In the genomic region with DNA sequence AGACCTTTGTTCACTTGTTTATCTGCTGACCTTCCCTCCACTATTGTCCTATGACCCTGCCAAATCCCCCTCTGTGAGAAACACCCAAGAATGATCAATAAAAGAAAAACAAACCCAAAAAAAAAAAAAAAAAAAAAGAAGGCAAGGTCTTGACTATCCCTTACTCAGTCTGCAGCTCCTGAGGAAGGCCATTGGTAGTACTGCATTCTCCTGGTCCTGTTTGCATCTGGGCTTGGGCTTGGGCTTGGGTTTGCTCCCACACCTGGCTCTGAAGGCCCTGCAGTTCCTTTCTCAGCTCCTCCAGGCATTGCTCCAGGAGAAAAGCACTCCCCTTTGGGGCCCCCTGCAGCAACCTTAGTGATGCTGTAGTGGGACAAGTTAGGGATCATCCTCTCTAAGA, we compare ENCODE assay signal across 22 cellular contexts. TPM values are rescaled to one million over a fixed set of nuclear protein-coding genes. Genes with fewer than 3 reads are reported as not detected.
DNase-seq lines count a peak whose midpoint lies in the region; ATAC-seq, FAIRE-seq and TF ChIP-seq lines count a peak whose summit lies in the region.
"Had no signal": no experiment of that assay in that cellular context is flagged by ENCODE, and none has a peak within 500 bp of the region (broad histone marks: within the 10 kb centered on the region; RNA-seq: fewer than 3 reads in every experiment).

No MANE protein-coding gene starts in this region.

- DNase-seq in HepG2 (ENCODE audit: low spot score) (no peak), right lobe of liver (no peak), immature natural killer cell (no peak), A673 (ENCODE audit: low spot score) (no peak), GF-D8 (lab: John Stamatoyannopoulos, UW) (no peak)
- no peak for DNase-seq in activated CD8-positive, alpha-beta T cell treated with anti-CD3 and anti-CD28 coated beads for 36 hours
- DNase-seq in NK-92 treated with Interleukin-12 subunit alpha and Interleukin-12 subunit beta, amount 100 ng/mL, for 24 hours (lab: John Stamatoyannopoulos, UW) = no peak
- DNase-seq: activated naive CD8-positive, alpha-beta T cell treated with anti-CD3 and anti-CD28 coated beads, Interleukin-2, amount 10 ng/mL, durations not matched to agents 7 days and 5 days; dermis blood vessel endothelial cell; foreskin keratinocyte; left lung; NCI-H1092; NCI-H524 treated with DMSO at 0.1 percent for 48 hours; psoas muscle; SJCRH30; small intestine; stimulated activated CD4-positive, alpha-beta T cell treated with anti-CD3 and anti-CD28 coated beads, Interleukin-4, amount 100 ng/mL, for 24 hours; substantia nigra; uterus had no signal

- H3K4me3 ChIP-seq in HepG2 (replicated peaks in 1 of 3; ENCODE audit: insufficient read depth in 1 of 3, low read depth in 2 of 3, low read length in 3 of 3) (peak overlapping the region; percentile 31 to 83 (median 74); a peak in 5 of 6 replicates), right lobe of liver (no peak overlapping the region), A673 (ENCODE audit: low read depth, low read length, poor library complexity, severe bottlenecking) (no peak overlapping the region)
- H3K4me3 ChIP-seq: SJCRH30 had no signal

- TF ChIP-seq CTCF in HepG2 (CRISPR knock-in tag; IDR thresholded peaks at IDR 0.05) = no peak
- no peak for TF ChIP-seq CTCF in right lobe of liver (IDR thresholded peaks at IDR 0.05)
- no peak for TF ChIP-seq CTCF in activated CD8-positive, alpha-beta T cell treated with anti-CD3 and anti-CD28 coated beads for 36 hours (IDR thresholded peaks at IDR 0.05)
- TF ChIP-seq CTCF in A673 (conservative IDR thresholded peaks at IDR 0.05; ENCODE audit: low read depth, low read length) = no peak

- peak; percentile 36 for FAIRE-seq in HepG2 (lab: Jason Lieb, UNC)
- FAIRE-seq: bronchial epithelial cell, small intestine had no signal

- no peaks in the 10 kb centered on the region for H3K9me3 ChIP-seq in HepG2 (ENCODE audit: low read length)
- no peaks in the 10 kb centered on the region for H3K9me3 ChIP-seq in right lobe of liver
- H3K9me3 ChIP-seq in A673 (ENCODE audit: low read depth, low read length, poor library complexity, severe bottlenecking) = no peaks in the 10 kb centered on the region
- H3K9me3 ChIP-seq: left lung, psoas muscle, SJCRH30, uterus had no signal

- H2AFZ ChIP-seq in HepG2 (ENCODE audit: low read length) = no peak overlapping the region

- H3K36me3 ChIP-seq in HepG2 (replicated peaks in 1 of 2; ENCODE audit: control insufficient read depth in 1 of 2, insufficient read depth in 2 of 2, low read length in 2 of 2) (peaks cover 0 to 8% of the 10 kb centered on the region in 2 experiments; a peak in 1 of 5 replicates), right lobe of liver (no peaks in the 10 kb centered on the region), A673 (ENCODE audit: insufficient read depth, low read length, poor library complexity, severe bottlenecking) (no peaks in the 10 kb centered on the region)
- H3K36me3 ChIP-seq: left lung, SJCRH30, uterus had no signal

- TF ChIP-seq EP300 in HepG2 (IDR thresholded peaks at IDR 0.05; ENCODE audit: low read depth in 2 of 2, low read length in 2 of 2) (no peak), HepG2 (CRISPR knock-in tag; IDR thresholded peaks at IDR 0.05; ENCODE audit: borderline replicate concordance) (no peak)

- peaks cover 19% of the 10 kb centered on the region for H3K79me2 ChIP-seq in HepG2 (ENCODE audit: insufficient read depth, low read length)

- H3K27ac ChIP-seq in HepG2 (ENCODE audit: extremely low read length, insufficient read depth, low read length) (peak overlapping the region; percentile 71), right lobe of liver (no peak overlapping the region), A673 (ENCODE audit: low read depth, low read length, poor library complexity, severe bottlenecking) (no peak overlapping the region)
- H3K27ac ChIP-seq: epithelial cell of prostate, foreskin keratinocyte, left lung, psoas muscle, SJCRH30, uterus had no signal

- no peaks in the 10 kb centered on the region for H3K27me3 Mint-ChIP-seq in activated CD8-positive, alpha-beta T cell treated with anti-CD3 and anti-CD28 coated beads for 36 hours
- H3K27me3 Mint-ChIP-seq in immature natural killer cell (ENCODE audit: low read depth in 3 of 3) = peaks cover 0 to 3% (median 2%) of the 10 kb centered on the region in 3 donors
- H3K27me3 Mint-ChIP-seq: activated naive CD8-positive, alpha-beta T cell treated with anti-CD3 and anti-CD28 coated beads, Interleukin-2, amount 10 ng/mL, durations not matched to agents 7 days and 5 days had no signal

- BruUV-seq in HepG2 (replicated peaks; lab: Mats Ljungman, UMichigan) (no TSS peak), A673 (replicated peaks; lab: Mats Ljungman, UMichigan) (no TSS peak)

- H3K27ac Mint-ChIP-seq in activated CD8-positive, alpha-beta T cell treated with anti-CD3 and anti-CD28 coated beads for 36 hours = no peak overlapping the region
- peak overlapping the region in 1 of 6 donors; percentile 24 for H3K27ac Mint-ChIP-seq in immature natural killer cell

- in situ Hi-C loops in HepG2 (cut with HindIII; ENCODE audit: extremely low pct_ligation_motif_present, low pct_unique_long_range_greater_than_20kb) = no loop called here

- peaks cover 28% of the 10 kb centered on the region for H3K4me1 Mint-ChIP-seq in activated CD8-positive, alpha-beta T cell treated with anti-CD3 and anti-CD28 coated beads for 36 hours (ENCODE audit: low read depth)
- peaks cover 27 to 29% of the 10 kb centered on the region in 2 donors for H3K4me1 Mint-ChIP-seq in immature natural killer cell

- peaks cover 35% of the 10 kb centered on the region for H3K4me1 ChIP-seq in HepG2 (ENCODE audit: insufficient read depth, low read length)
- peaks cover 0 to 19% (median 9%) of the 10 kb centered on the region in 4 donors for H3K4me1 ChIP-seq in right lobe of liver
- H3K4me1 ChIP-seq in A673 (ENCODE audit: insufficient read depth, low read length, poor library complexity, severe bottlenecking) = peaks cover 3% of the 10 kb centered on the region
- H3K4me1 ChIP-seq: SJCRH30 had no signal

- no peaks in the 10 kb centered on the region for H4K20me1 ChIP-seq in HepG2 (ENCODE audit: insufficient read depth, low read length)

- intact Hi-C loops in HepG2 (cut with micrococcal nuclease; ENCODE audit: unreplicated experiment) (no loop called here), right lobe of liver (cut with DNase I) (loop anchor here in 1 of 2 donors (5.0 to 10.0 kb wide), 2 partner anchors 141 to 483 kb away; partner anchors contain the start of genes HECTD3 and UROD), A673 (cut with micrococcal nuclease; ENCODE audit: unreplicated experiment) (no loop called here)
- intact Hi-C loops in activated CD8-positive, alpha-beta T cell treated with anti-CD3 and anti-CD28 coated beads for 36 hours (cut with micrococcal nuclease) = no loop called here

- ATAC-seq in HepG2 = peak; percentile 25
- ATAC-seq in right lobe of liver = no peak
- no peak for ATAC-seq in activated CD8-positive, alpha-beta T cell treated with anti-CD3 and anti-CD28 coated beads for 36 hours
- no peak for ATAC-seq in HG03354 (IDR thresholded peaks at IDR 0.05; ENCODE audit: poor library complexity, severe bottlenecking, unreplicated experiment)
- ATAC-seq: foreskin keratinocyte, left lung, psoas muscle had no signal

- H3K4me2 ChIP-seq in HepG2 (ENCODE audit: low read depth, low read length) = peak overlapping the region; percentile 95

- TF ChIP-seq POLR2A in HepG2 (IDR thresholded peaks at IDR 0.05; ENCODE audit: insufficient read depth in 1 of 2, low read depth in 2 of 2, low read length in 2 of 2) (no peak), right lobe of liver (IDR thresholded peaks at IDR 0.05) (no peak)

- H3K27me3 ChIP-seq in HepG2 (ENCODE audit: control insufficient read depth in 1 of 2, insufficient read depth in 2 of 2, low read length in 2 of 2) (no peaks in the 10 kb centered on the region; a peak in 1 of 5 replicates), right lobe of liver (no peaks in the 10 kb centered on the region), A673 (replicated peaks; ENCODE audit: insufficient read depth, low read depth, low read length, poor library complexity) (no peaks in the 10 kb centered on the region)
- H3K27me3 ChIP-seq: foreskin keratinocyte, left lung, SJCRH30, uterus had no signal

- peaks cover 9% of the 10 kb centered on the region for H3K36me3 Mint-ChIP-seq in activated CD8-positive, alpha-beta T cell treated with anti-CD3 and anti-CD28 coated beads for 36 hours (ENCODE audit: low read depth)
- H3K36me3 Mint-ChIP-seq in immature natural killer cell = peaks cover 0 to 12% (median 5%) of the 10 kb centered on the region in 3 donors
- H3K36me3 Mint-ChIP-seq: activated naive CD8-positive, alpha-beta T cell treated with anti-CD3 and anti-CD28 coated beads, Interleukin-2, amount 10 ng/mL, durations not matched to agents 7 days and 5 days had no signal

- CTCF ChIA-PET in HepG2 (lab: Yijun Ruan, JAX; ENCODE audit: low intra/inter-chr PET ratio, low total read pairs) = no interaction called here
- CTCF ChIA-PET in activated CD8-positive, alpha-beta T cell treated with anti-CD3 and anti-CD28 coated beads for 36 hours (lab: Charles Lee) = interaction anchor here (0.9 to 4.2 kb wide), 5 partner anchors 14 to 484 kb away, joined by 3 to 33 read pairs (median 6); no protein-coding TSS in a partner anchor
- CTCF ChIA-PET in A673 (lab: Charles Lee) = interaction anchor here (0.6 kb wide), 1 partner anchor 15 kb away, joined by 3 read pairs; no protein-coding TSS in a partner anchor

- peak overlapping the region; percentile 77; the same call in 1 of the 2 replicates for H3K9ac ChIP-seq in HepG2 (ENCODE audit: insufficient read depth, low read depth, low read length)

- peak overlapping the region; percentile 98 for H3K4me3 Mint-ChIP-seq in activated CD8-positive, alpha-beta T cell treated with anti-CD3 and anti-CD28 coated beads for 36 hours
- H3K4me3 Mint-ChIP-seq in immature natural killer cell = peak overlapping the region; percentile 27 to 98 (median 94)

- no peak for TF ChIP-seq RAD21 in HepG2 (CRISPR knock-in tag; IDR thresholded peaks at IDR 0.05)

- H3K9me3 Mint-ChIP-seq in activated CD8-positive, alpha-beta T cell treated with anti-CD3 and anti-CD28 coated beads for 36 hours = no peaks in the 10 kb centered on the region
- no peaks in the 10 kb centered on the region for H3K9me3 Mint-ChIP-seq in immature natural killer cell
- H3K9me3 Mint-ChIP-seq: activated naive CD8-positive, alpha-beta T cell treated with anti-CD3 and anti-CD28 coated beads, Interleukin-2, amount 10 ng/mL, durations not matched to agents 7 days and 5 days had no signal

- POLR2A ChIA-PET in HepG2 (lab: Yijun Ruan, JAX) (interaction anchor here (1.1 to 5.3 kb wide), 8 partner anchors 8 to 486 kb away, joined by 3 to 144 read pairs (median 30); partner anchors contain the start of genes HECTD3, MUTYH, PRDX1 and TESK2), A673 (lab: Charles Lee; ENCODE audit: low non-redundant PET) (no interaction called here)
- POLR2A ChIA-PET in activated CD8-positive, alpha-beta T cell treated with anti-CD3 and anti-CD28 coated beads for 36 hours (lab: Charles Lee) = interaction anchor here (0.6 to 3.7 kb wide), 9 partner anchors 13 to 512 kb away, joined by 3 to 24 read pairs (median 3); partner anchors contain the start of genes AKR1A1, EIF2B3, HECTD3 and PRDX1

RNA-seq across cellular contexts. Expression of gene CCDC163, which starts 1.6 kb away (rescaled TPM):
- total RNA-seq in HepG2 (2016; rRNA removed; fragmentation: Illumina TruSeq; extraction: Trizol) (4.4 and 5.2 TPM in 2 replicates), right lobe of liver (1 to 10 TPM in 2 of 6 experiments, under 1 TPM in 4; 0.31 to 1.3 (median 0.67) TPM), A673 (2021) (2.3 and 2.5 TPM in 2 replicates)
- total RNA-seq in HepG2 (2016; cell fraction: cytosol; rRNA removed; fragmentation: Illumina TruSeq; extraction: Trizol; ENCODE audit: low read depth) = 1.7 and 2.0 TPM in 2 replicates
- 3.6 and 5.0 TPM in 2 replicates for total RNA-seq in HepG2 (2016; cell fraction: insoluble cytoplasmic fraction; rRNA removed; fragmentation: Illumina TruSeq; extraction: Trizol)
- total RNA-seq in HepG2 (2016; cell fraction: membrane; rRNA removed; fragmentation: Illumina TruSeq; extraction: Trizol) = 4.4 and 4.6 TPM in 2 replicates
- 3.7 and 7.2 TPM in 2 replicates for total RNA-seq in HepG2 (2016; cell fraction: nucleus; rRNA removed; fragmentation: Illumina TruSeq; extraction: Trizol)
- polyA plus RNA-seq in HepG2 (2011; rRNA removed) (8.3 and 8.4 TPM in 2 replicates), immature natural killer cell (1 to 10 TPM; 3.6 to 5.3 (median 4.1) TPM)
- 7.4 and 7.9 TPM in 2 replicates for polyA plus RNA-seq in HepG2 (2011; cell fraction: cytosol; rRNA removed)
- 9.2 and 10.0 TPM in 2 replicates for polyA plus RNA-seq in HepG2 (2011; cell fraction: nucleus; rRNA removed)
- 3.7 and 3.9 TPM in 2 replicates for polyA plus RNA-seq in HepG2 (2012)
- 1.1 and 2.1 TPM in 2 replicates for polyA plus RNA-seq in HepG2 (2016; cell fraction: cytosol; fragmentation: Illumina TruSeq; extraction: Trizol; ENCODE audit: low read depth)
- polyA plus RNA-seq in HepG2 (2016; cell fraction: insoluble cytoplasmic fraction; fragmentation: Illumina TruSeq; extraction: Trizol; ENCODE audit: low read depth) = 4.7 and 5.7 TPM in 2 replicates
- 3.4 and 4.3 TPM in 2 replicates for polyA plus RNA-seq in HepG2 (2016; cell fraction: membrane; fragmentation: Illumina TruSeq; extraction: Trizol; ENCODE audit: low read depth)
- 12.7 and 14.5 TPM in 2 replicates for polyA plus RNA-seq in HepG2 (2016; cell fraction: nucleus; fragmentation: Illumina TruSeq; extraction: Trizol; ENCODE audit: insufficient read depth, low read depth)
- polyA minus RNA-seq in HepG2 (2011; rRNA and poly(A)+ RNA removed; ENCODE audit: low replicate concordance) = 8.9 and 15.8 TPM in 2 replicates
- polyA minus RNA-seq in HepG2 (2011; cell fraction: cytosol; rRNA and poly(A)+ RNA removed) = 2.3 and 3.3 TPM in 2 replicates
- polyA minus RNA-seq in HepG2 (2011; cell fraction: nucleus; rRNA and poly(A)+ RNA removed) = 5.3 and 5.6 TPM in 2 replicates
- 1 to 10 TPM; 5.6 to 7.1 TPM for total RNA-seq in activated CD8-positive, alpha-beta T cell treated with anti-CD3 and anti-CD28 coated beads for 36 hours

RNA-seq across cellular contexts. Expression of gene MMACHC, which starts 1.8 kb away (rescaled TPM):
- total RNA-seq in HepG2 (2016; rRNA removed; fragmentation: Illumina TruSeq; extraction: Trizol) (10.3 and 13.4 TPM in 2 replicates), right lobe of liver (10 to 100 TPM in 5 of 6 experiments, 1 to 10 TPM in 1; 7.7 to 38.5 (median 17.3) TPM), A673 (2021) (14.4 and 16.2 TPM in 2 replicates)
- 1.7 and 1.8 TPM in 2 replicates for total RNA-seq in HepG2 (2016; cell fraction: cytosol; rRNA removed; fragmentation: Illumina TruSeq; extraction: Trizol; ENCODE audit: low read depth)
- 9.5 and 12.8 TPM in 2 replicates for total RNA-seq in HepG2 (2016; cell fraction: insoluble cytoplasmic fraction; rRNA removed; fragmentation: Illumina TruSeq; extraction: Trizol)
- total RNA-seq in HepG2 (2016; cell fraction: membrane; rRNA removed; fragmentation: Illumina TruSeq; extraction: Trizol) = 6.3 and 6.7 TPM in 2 replicates
- 4.7 and 6.2 TPM in 2 replicates for total RNA-seq in HepG2 (2016; cell fraction: nucleus; rRNA removed; fragmentation: Illumina TruSeq; extraction: Trizol)
- polyA plus RNA-seq in HepG2 (2011; rRNA removed) (11.6 and 12.9 TPM in 2 replicates), immature natural killer cell (1 to 10 TPM in 1 of 3 donors, under 1 TPM in 1, not detected in 1; 0.41 to 2.0 TPM)
- 10.0 and 13.8 TPM in 2 replicates for polyA plus RNA-seq in HepG2 (2011; cell fraction: cytosol; rRNA removed)
- polyA plus RNA-seq in HepG2 (2011; cell fraction: nucleus; rRNA removed) = 6.5 and 7.9 TPM in 2 replicates
- 5.7 and 8.2 TPM in 2 replicates for polyA plus RNA-seq in HepG2 (2012)
- 2.7 and 4.1 TPM in 2 replicates for polyA plus RNA-seq in HepG2 (2016; cell fraction: cytosol; fragmentation: Illumina TruSeq; extraction: Trizol; ENCODE audit: low read depth)
- 16.0 and 18.0 TPM in 2 replicates for polyA plus RNA-seq in HepG2 (2016; cell fraction: insoluble cytoplasmic fraction; fragmentation: Illumina TruSeq; extraction: Trizol; ENCODE audit: low read depth)
- 9.0 and 9.8 TPM in 2 replicates for polyA plus RNA-seq in HepG2 (2016; cell fraction: membrane; fragmentation: Illumina TruSeq; extraction: Trizol; ENCODE audit: low read depth)
- 7.7 and 8.8 TPM in 2 replicates for polyA plus RNA-seq in HepG2 (2016; cell fraction: nucleus; fragmentation: Illumina TruSeq; extraction: Trizol; ENCODE audit: insufficient read depth, low read depth)
- polyA minus RNA-seq in HepG2 (2011; rRNA and poly(A)+ RNA removed; ENCODE audit: low replicate concordance) = 44.1 and 56.1 TPM in 2 replicates
- 11.0 and 11.6 TPM in 2 replicates for polyA minus RNA-seq in HepG2 (2011; cell fraction: cytosol; rRNA and poly(A)+ RNA removed)
- 7.9 and 9.4 TPM in 2 replicates for polyA minus RNA-seq in HepG2 (2011; cell fraction: nucleus; rRNA and poly(A)+ RNA removed)
- total RNA-seq in activated CD8-positive, alpha-beta T cell treated with anti-CD3 and anti-CD28 coated beads for 36 hours = 1 to 10 TPM; 8.4 to 10.0 TPM

RNA-seq across cellular contexts. Expression of gene TESK2, which starts 7.3 kb away (rescaled TPM):
- 5.5 and 6.9 TPM in 2 replicates for total RNA-seq in HepG2 (2016; rRNA removed; fragmentation: Illumina TruSeq; extraction: Trizol)
- 2.9 and 3.4 TPM in 2 replicates for total RNA-seq in HepG2 (2016; cell fraction: cytosol; rRNA removed; fragmentation: Illumina TruSeq; extraction: Trizol; ENCODE audit: low read depth)
- total RNA-seq in HepG2 (2016; cell fraction: insoluble cytoplasmic fraction; rRNA removed; fragmentation: Illumina TruSeq; extraction: Trizol) = 5.6 and 6.8 TPM in 2 replicates
- total RNA-seq in HepG2 (2016; cell fraction: membrane; rRNA removed; fragmentation: Illumina TruSeq; extraction: Trizol) = 8.7 and 9.4 TPM in 2 replicates
- 6.2 and 6.8 TPM in 2 replicates for total RNA-seq in HepG2 (2016; cell fraction: nucleus; rRNA removed; fragmentation: Illumina TruSeq; extraction: Trizol)
- polyA plus RNA-seq in HepG2 (2011; rRNA removed) = 8.8 and 9.6 TPM in 2 replicates
- 9.0 and 9.1 TPM in 2 replicates for polyA plus RNA-seq in HepG2 (2011; cell fraction: cytosol; rRNA removed)
- 10.2 TPM in 2 replicates for polyA plus RNA-seq in HepG2 (2011; cell fraction: nucleus; rRNA removed)
- polyA plus RNA-seq in HepG2 (2012) = 6.1 and 8.0 TPM in 2 replicates
- 2.3 and 2.9 TPM in 2 replicates for polyA plus RNA-seq in HepG2 (2016; cell fraction: cytosol; fragmentation: Illumina TruSeq; extraction: Trizol; ENCODE audit: low read depth)
- polyA plus RNA-seq in HepG2 (2016; cell fraction: insoluble cytoplasmic fraction; fragmentation: Illumina TruSeq; extraction: Trizol; ENCODE audit: low read depth) = 5.0 and 6.3 TPM in 2 replicates
- 6.6 and 6.8 TPM in 2 replicates for polyA plus RNA-seq in HepG2 (2016; cell fraction: membrane; fragmentation: Illumina TruSeq; extraction: Trizol; ENCODE audit: low read depth)
- 8.1 and 8.7 TPM in 2 replicates for polyA plus RNA-seq in HepG2 (2016; cell fraction: nucleus; fragmentation: Illumina TruSeq; extraction: Trizol; ENCODE audit: insufficient read depth, low read depth)
- 4.1 and 11.9 TPM in 2 replicates for polyA minus RNA-seq in HepG2 (2011; rRNA and poly(A)+ RNA removed; ENCODE audit: low replicate concordance)
- polyA minus RNA-seq in HepG2 (2011; cell fraction: cytosol; rRNA and poly(A)+ RNA removed) = 4.9 and 5.6 TPM in 2 replicates
- polyA minus RNA-seq in HepG2 (2011; cell fraction: nucleus; rRNA and poly(A)+ RNA removed) = 7.0 and 7.3 TPM in 2 replicates
- 1 to 10 TPM; 2.7 to 5.5 (median 4.3) TPM for total RNA-seq in right lobe of liver
- total RNA-seq in activated CD8-positive, alpha-beta T cell treated with anti-CD3 and anti-CD28 coated beads for 36 hours = 1 to 10 TPM; 2.9 to 3.7 TPM
- 1 to 10 TPM in 2 of 3 donors, not detected in 1; 1.8 to 3.3 TPM for polyA plus RNA-seq in immature natural killer cell
- 0.75 and 2.7 TPM in 2 replicates for total RNA-seq in A673 (2021)

RNA-seq across cellular contexts. Expression of gene PRDX1, which starts 23.4 kb away (rescaled TPM):
- total RNA-seq in HepG2 (2016; rRNA removed; fragmentation: Illumina TruSeq; extraction: Trizol) (1,898 and 2,651 TPM in 2 replicates), right lobe of liver (100 to 1,000 TPM; 315 to 672 (median 358) TPM), A673 (2021) (947 and 1,108 TPM in 2 replicates)
- 648 and 690 TPM in 2 replicates for total RNA-seq in HepG2 (2016; cell fraction: cytosol; rRNA removed; fragmentation: Illumina TruSeq; extraction: Trizol; ENCODE audit: low read depth)
- total RNA-seq in HepG2 (2016; cell fraction: insoluble cytoplasmic fraction; rRNA removed; fragmentation: Illumina TruSeq; extraction: Trizol) = 1,942 and 2,764 TPM in 2 replicates
- total RNA-seq in HepG2 (2016; cell fraction: membrane; rRNA removed; fragmentation: Illumina TruSeq; extraction: Trizol) = 688 and 689 TPM in 2 replicates
- 599 and 644 TPM in 2 replicates for total RNA-seq in HepG2 (2016; cell fraction: nucleus; rRNA removed; fragmentation: Illumina TruSeq; extraction: Trizol)
- polyA plus RNA-seq in HepG2 (2011; rRNA removed) (550 and 761 TPM in 2 replicates), immature natural killer cell (100 to 1,000 TPM in 2 of 3 donors, 10 to 100 TPM in 1; 84.0 to 112 (median 112) TPM)
- polyA plus RNA-seq in HepG2 (2011; cell fraction: cytosol; rRNA removed) = 477 and 587 TPM in 2 replicates
- polyA plus RNA-seq in HepG2 (2011; cell fraction: nucleus; rRNA removed) = 93.4 and 123 TPM in 2 replicates
- polyA plus RNA-seq in HepG2 (2012) = 725 and 786 TPM in 2 replicates
- polyA plus RNA-seq in HepG2 (2016; cell fraction: cytosol; fragmentation: Illumina TruSeq; extraction: Trizol; ENCODE audit: low read depth) = 598 and 600 TPM in 2 replicates
- polyA plus RNA-seq in HepG2 (2016; cell fraction: insoluble cytoplasmic fraction; fragmentation: Illumina TruSeq; extraction: Trizol; ENCODE audit: low read depth) = 2,458 and 2,666 TPM in 2 replicates
- polyA plus RNA-seq in HepG2 (2016; cell fraction: membrane; fragmentation: Illumina TruSeq; extraction: Trizol; ENCODE audit: low read depth) = 496 and 500 TPM in 2 replicates
- 910 and 953 TPM in 2 replicates for polyA plus RNA-seq in HepG2 (2016; cell fraction: nucleus; fragmentation: Illumina TruSeq; extraction: Trizol; ENCODE audit: insufficient read depth, low read depth)
- polyA minus RNA-seq in HepG2 (2011; rRNA and poly(A)+ RNA removed; ENCODE audit: low replicate concordance) = 219 and 566 TPM in 2 replicates
- 202 and 238 TPM in 2 replicates for polyA minus RNA-seq in HepG2 (2011; cell fraction: cytosol; rRNA and poly(A)+ RNA removed)
- 82.1 and 96.2 TPM in 2 replicates for polyA minus RNA-seq in HepG2 (2011; cell fraction: nucleus; rRNA and poly(A)+ RNA removed)
- total RNA-seq in activated CD8-positive, alpha-beta T cell treated with anti-CD3 and anti-CD28 coated beads for 36 hours = 100 to 1,000 TPM; 547 to 553 TPM

RNA-seq across cellular contexts. Expression of gene AKR1A1, which starts 52.3 kb away (rescaled TPM):
- total RNA-seq in HepG2 (2016; rRNA removed; fragmentation: Illumina TruSeq; extraction: Trizol) (217 and 233 TPM in 2 replicates), right lobe of liver (100 to 1,000 TPM; 115 to 308 (median 220) TPM), A673 (2021) (183 and 189 TPM in 2 replicates)
- 83.2 and 92.8 TPM in 2 replicates for total RNA-seq in HepG2 (2016; cell fraction: cytosol; rRNA removed; fragmentation: Illumina TruSeq; extraction: Trizol; ENCODE audit: low read depth)
- total RNA-seq in HepG2 (2016; cell fraction: insoluble cytoplasmic fraction; rRNA removed; fragmentation: Illumina TruSeq; extraction: Trizol) = 217 and 238 TPM in 2 replicates
- total RNA-seq in HepG2 (2016; cell fraction: membrane; rRNA removed; fragmentation: Illumina TruSeq; extraction: Trizol) = 122 and 152 TPM in 2 replicates
- 126 and 130 TPM in 2 replicates for total RNA-seq in HepG2 (2016; cell fraction: nucleus; rRNA removed; fragmentation: Illumina TruSeq; extraction: Trizol)
- polyA plus RNA-seq in HepG2 (2011; rRNA removed) (181 and 188 TPM in 2 replicates), immature natural killer cell (100 to 1,000 TPM in 1 of 3 donors, 10 to 100 TPM in 2; 89.1 to 133 (median 94.6) TPM)
- polyA plus RNA-seq in HepG2 (2011; cell fraction: cytosol; rRNA removed) = 171 and 206 TPM in 2 replicates
- 120 and 146 TPM in 2 replicates for polyA plus RNA-seq in HepG2 (2011; cell fraction: nucleus; rRNA removed)
- 115 TPM in 2 replicates for polyA plus RNA-seq in HepG2 (2012)
- polyA plus RNA-seq in HepG2 (2016; cell fraction: cytosol; fragmentation: Illumina TruSeq; extraction: Trizol; ENCODE audit: low read depth) = 68.5 and 93.5 TPM in 2 replicates
- 208 and 214 TPM in 2 replicates for polyA plus RNA-seq in HepG2 (2016; cell fraction: insoluble cytoplasmic fraction; fragmentation: Illumina TruSeq; extraction: Trizol; ENCODE audit: low read depth)
- polyA plus RNA-seq in HepG2 (2016; cell fraction: membrane; fragmentation: Illumina TruSeq; extraction: Trizol; ENCODE audit: low read depth) = 89.6 and 126 TPM in 2 replicates
- 233 and 234 TPM in 2 replicates for polyA plus RNA-seq in HepG2 (2016; cell fraction: nucleus; fragmentation: Illumina TruSeq; extraction: Trizol; ENCODE audit: insufficient read depth, low read depth)
- 185 and 208 TPM in 2 replicates for polyA minus RNA-seq in HepG2 (2011; rRNA and poly(A)+ RNA removed; ENCODE audit: low replicate concordance)
- polyA minus RNA-seq in HepG2 (2011; cell fraction: cytosol; rRNA and poly(A)+ RNA removed) = 70.5 and 79.0 TPM in 2 replicates
- 93.6 and 111 TPM in 2 replicates for polyA minus RNA-seq in HepG2 (2011; cell fraction: nucleus; rRNA and poly(A)+ RNA removed)
- total RNA-seq in activated CD8-positive, alpha-beta T cell treated with anti-CD3 and anti-CD28 coated beads for 36 hours = 100 to 1,000 TPM; 184 to 186 TPM

Comparison
In these comparisons a context has a peak if more than half of its experiments do, and no peak if none do; other contexts are left out.
1. H3K4me3 ChIP-seq: peak in HepG2 (3 of 3); none in right lobe of liver (0 of 3) and A673 (single experiment).